8 cellular contexts compared by ENCODE assay signal in the genomic region with DNA sequence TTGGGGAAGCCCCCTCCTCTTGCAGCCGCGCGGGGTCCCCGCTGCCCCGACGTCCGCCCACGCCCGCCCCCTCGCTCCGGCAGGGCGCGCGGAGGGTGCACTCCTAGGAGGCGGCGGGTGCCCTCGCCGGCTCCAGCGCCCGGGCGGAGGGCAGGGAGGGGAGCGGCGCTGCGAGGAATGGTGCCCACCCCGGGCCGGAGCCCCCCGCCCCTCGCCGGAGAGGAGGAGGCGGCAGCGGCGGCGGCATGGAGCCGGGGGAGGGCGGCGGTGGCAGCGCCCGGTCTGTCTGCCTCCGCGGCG. TPM values are rescaled to one million over a fixed set of nuclear protein-coding genes. Genes with fewer than 3 reads are reported as not detected.
DNase-seq lines count a peak whose midpoint lies in the region; ATAC-seq and TF ChIP-seq lines count a peak whose summit lies in the region.

No MANE protein-coding gene starts in this region.

- H3K36me3 ChIP-seq in esophagus squamous epithelium (no peaks in the 10 kb centered on the region), spleen (no peaks in the 10 kb centered on the region)

- no peak for TF ChIP-seq POLR2A in esophagus squamous epithelium (IDR thresholded peaks at IDR 0.05)
- no peak for TF ChIP-seq POLR2A in spleen (IDR thresholded peaks at IDR 0.05)

- intact Hi-C loops in esophagus squamous epithelium (cut with DNase I) = no loop called here
- intact Hi-C loops in spleen (cut with DNase I; ENCODE audit: low total_unique reads) = loop anchor here (10.0 kb wide), 1 partner anchor 242 kb away; no protein-coding TSS in a partner anchor

- ATAC-seq in GM21381 (IDR thresholded peaks at IDR 0.05; ENCODE audit: unreplicated experiment) (peak; percentile 8), HG03196 (IDR thresholded peaks at IDR 0.05; ENCODE audit: unreplicated experiment) (peak; percentile 2)

- H3K4me3 ChIP-seq in esophagus squamous epithelium (peak overlapping the region; percentile 52 to 86 (median 74)), spleen (peak overlapping the region; percentile 41 to 84 (median 62))

- H3K27me3 ChIP-seq in esophagus squamous epithelium = peaks cover 0 to 41% (median 0%) of the 10 kb centered on the region in 4 donors
- H3K27me3 ChIP-seq in spleen (replicated peaks in 1 of 7) = peaks cover 0 to 57% (median 14%) of the 10 kb centered on the region in 7 donors

- H3K9me3 ChIP-seq in esophagus squamous epithelium (no peaks in the 10 kb centered on the region), spleen (no peaks in the 10 kb centered on the region)

- TF ChIP-seq CTCF in esophagus squamous epithelium (IDR thresholded peaks at IDR 0.05) = no peak
- no peak for TF ChIP-seq CTCF in spleen (IDR thresholded peaks at IDR 0.05 in 8 of 11, conservative IDR thresholded peaks at IDR 0.05 in 3 of 11)

- peak overlapping the region in 3 of 4 donors; percentile 56 to 83 (median 82) for H3K27ac ChIP-seq in esophagus squamous epithelium
- H3K27ac ChIP-seq in spleen = peak overlapping the region in 3 of 8 donors; percentile 58 to 61 (median 58)

- 0% methylated on average over 6 of the region's 41 CpGs; no CpG with 5 or more reads in 1 of the 2 donors for WGBS in esophagus squamous epithelium, 2 donors
- WGBS in spleen, 5 donors = 0 to 1% (median 0%) methylated on average over 2 to 41 of the region's 41 CpGs

- H3K4me1 ChIP-seq in esophagus squamous epithelium (peaks cover 13 to 33% (median 19%) of the 10 kb centered on the region in 3 donors), spleen (peaks cover 6 to 31% (median 19%) of the 10 kb centered on the region in 6 donors)

- DNase-seq in esophagus squamous epithelium (lab: John Stamatoyannopoulos, UW) (no peak), spleen (peak; percentile 76), NCI-H526 (lab: John Stamatoyannopoulos, UW) (no peak), cerebellar nuclear complex (lab: John Stamatoyannopoulos, UW) (no peak), NCI-H82 treated with DMSO at 0.1 percent for 48 hours (lab: John Stamatoyannopoulos, UW; ENCODE audit: unreplicated experiment) (no peak), NCI-H2029 (lab: John Stamatoyannopoulos, UW) (no peak)

RNA-seq across cellular contexts. Expression of gene FAM78B, which starts 0.5 kb away (rescaled TPM):
- total RNA-seq in esophagus squamous epithelium = 1 to 10 TPM in 1 of 4 donors, under 1 TPM in 3; 0.26 to 1.7 (median 0.64) TPM
- total RNA-seq in spleen = 1 to 10 TPM in 6 of 7 donors, under 1 TPM in 1; 0.64 to 3.0 (median 1.6) TPM
- under 1 TPM; 0.41 to 0.93 (median 0.80) TPM for polyA plus RNA-seq in spleen
